1 cellular context compared by ENCODE assay signal in the genomic region with DNA sequence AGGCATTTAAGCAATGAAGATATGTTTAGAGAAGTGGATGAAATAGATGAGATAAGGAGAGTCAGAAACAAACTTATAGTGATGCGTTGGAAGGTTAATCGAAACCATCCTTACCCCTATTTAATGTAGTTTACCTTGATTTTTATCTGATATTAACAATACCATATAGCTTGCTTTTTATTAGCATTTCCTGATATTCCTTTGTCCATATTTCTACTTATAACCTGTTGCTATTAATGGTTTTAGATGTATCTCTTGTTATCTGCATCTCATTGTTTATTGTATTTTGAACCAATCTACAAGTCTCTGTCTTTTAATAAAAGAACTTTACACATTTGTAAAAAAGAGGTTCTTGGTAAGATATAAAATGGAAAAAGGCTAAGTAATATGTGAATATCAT.
TF ChIP-seq lines count a peak whose summit lies in the region.

No MANE protein-coding gene starts in this region.

TF ChIP-seq in HCT116, 20 proteins besides CTCF, POLR2A, EP300 and RAD21:
- TF ChIP-seq ZNF274 (IDR thresholded peaks at IDR 0.05; ENCODE audit: low read depth, low read length) (no peak), EZH2 (IDR thresholded peaks at IDR 0.05) (no peak), FOSL1 (IDR thresholded peaks at IDR 0.05; ENCODE audit: low read depth) (no peak), TCF7L2 (IDR thresholded peaks at IDR 0.05; ENCODE audit: borderline replicate concordance, extremely low read depth, insufficient read depth, insufficient read length) (no peak), YY1 (IDR thresholded peaks at IDR 0.05; ENCODE audit: extremely low read depth, insufficient replicate concordance, low read depth, low read length) (no peak), CBX3 (IDR thresholded peaks at IDR 0.05; ENCODE audit: low read depth) (no peak)
